In genomic region chr3:4551826-4552442, GRCh38 we compare ENCODE assay signal across 16 cellular contexts.
"Had no signal": no experiment of that assay in that cellular context is flagged by ENCODE, and none has a peak within 500 bp of the region (broad histone marks: within the 10 kb centered on the region; RNA-seq: fewer than 3 reads in every experiment).

No MANE protein-coding gene starts in this region.

- H3K9me3 ChIP-seq: left lung, SJCRH30 had no signal

- H3K27ac Mint-ChIP-seq: dendritic cell treated with granulocyte-macrophage colony-stimulating factor and Interleukin-4, amounts not matched to agents 40 ng/mL and 50 ng/mL, for 4 days; endodermal cell; neural progenitor cell; T-helper 2 cell treated with Interferon-gamma antibody and Interleukin-4, amounts not matched to agents 5 μg/mL and 100 μg/mL, for 36 hours; type B pancreatic cell had no signal

- H3K4me3 Mint-ChIP-seq: dendritic cell treated with granulocyte-macrophage colony-stimulating factor and Interleukin-4, amounts not matched to agents 40 ng/mL and 50 ng/mL, for 4 days; endodermal cell; neural progenitor cell; T-helper 2 cell treated with Interferon-gamma antibody and Interleukin-4, amounts not matched to agents 5 μg/mL and 100 μg/mL, for 36 hours; type B pancreatic cell had no signal

- H3K27me3 ChIP-seq: left lung, neural progenitor cell, SJCRH30 had no signal

- H2AFZ ChIP-seq: neural progenitor cell had no signal

- H3K36me3 ChIP-seq: left lung, neural progenitor cell, SJCRH30 had no signal

- H3K9ac ChIP-seq: neural progenitor cell had no signal

- H3K9me3 Mint-ChIP-seq: endodermal cell; neural progenitor cell; T-helper 2 cell treated with Interferon-gamma antibody and Interleukin-4, amounts not matched to agents 5 μg/mL and 100 μg/mL, for 36 hours; type B pancreatic cell had no signal

- H3K4me1 Mint-ChIP-seq: neural progenitor cell had no signal

- H3K4me1 ChIP-seq: neural progenitor cell, SJCRH30 had no signal

- ATAC-seq: activated CD4-positive, CD25-positive, alpha-beta regulatory T cell treated with anti-CD3 and anti-CD28 coated beads, Interleukin-2, amount 50 U/mL, for 24 hours; left lung had no signal

- H3K4me3 ChIP-seq: left lung, neural progenitor cell, SJCRH30 had no signal

- H3K27ac ChIP-seq: left lung, neural progenitor cell, SJCRH30 had no signal

- DNase-seq: activated naive CD4-positive, alpha-beta T cell treated with Interleukin-2 at 50 U/mL for 16 hours; activated T-cell treated with anti-CD3 and anti-CD28 coated beads for 4 hours; aorta; cerebellar nuclear complex; endodermal cell; hippocampal formation; left lung; SJCRH30; stimulated activated CD4-positive, alpha-beta T cell treated with anti-CD3 and anti-CD28 coated beads, Interleukin-4, amount 100 ng/mL, for 1 hour; stimulated activated naive CD4-positive, alpha-beta T cell treated with Interleukin-2 at 50 U/mL for 16 hours had no signal

- H3K36me3 Mint-ChIP-seq: neural progenitor cell, type B pancreatic cell had no signal

- FAIRE-seq: keratinocyte had no signal

- H3K4me2 ChIP-seq: neural progenitor cell had no signal
